Comparison of ENCODE assay signal across 10 cellular contexts in the genomic region with DNA sequence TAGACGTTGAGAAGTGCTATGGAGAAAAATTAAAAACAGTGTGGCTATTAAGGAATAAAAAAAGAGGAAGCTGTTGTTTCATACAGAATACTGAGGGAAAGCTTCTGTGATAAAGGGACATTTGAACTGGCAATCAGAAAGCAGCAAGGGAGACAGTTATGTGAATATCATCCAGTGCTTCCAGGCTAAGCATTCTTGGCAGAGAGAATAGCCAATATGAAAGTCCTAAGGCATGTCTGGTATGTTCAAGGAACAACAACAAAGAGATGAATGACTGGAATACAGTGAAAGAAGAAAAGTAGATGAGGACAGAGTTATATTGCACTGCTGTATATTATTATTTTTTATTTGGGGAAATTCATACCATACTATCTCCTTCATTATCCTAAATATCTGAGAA. TPM values are rescaled to one million over a fixed set of nuclear protein-coding genes. Genes with fewer than 3 reads are reported as not detected.
DNase-seq lines count a peak whose midpoint lies in the region; ATAC-seq and TF ChIP-seq lines count a peak whose summit lies in the region.
"Had no signal": no experiment of that assay in that cellular context is flagged by ENCODE, and none has a peak within 500 bp of the region (broad histone marks: within the 10 kb centered on the region; RNA-seq: fewer than 3 reads in every experiment).

No MANE protein-coding gene starts in this region.

- intact Hi-C loops in heart right ventricle (cut with DNase I) = no loop called here

- peaks cover 55% of the 10 kb centered on the region for H3F3A ChIP-seq in GM23248 (ENCODE audit: insufficient read depth)

- peak overlapping the region; percentile 39 for H3K27ac ChIP-seq in GM23248
- H3K27ac ChIP-seq in VCaP = peak overlapping the region; percentile 1; the same call in 1 of the 2 replicates
- H3K27ac ChIP-seq in heart right ventricle = peak overlapping the region in 6 of 10 donors; percentile 31 to 82 (median 73)
- H3K27ac ChIP-seq in hepatocyte = no peak overlapping the region
- H3K27ac ChIP-seq: prostate gland had no signal

- H4K20me1 ChIP-seq in GM23248 (ENCODE audit: insufficient read depth) (no peaks in the 10 kb centered on the region), hepatocyte (ENCODE audit: insufficient read depth, poor library complexity, severe bottlenecking) (peaks cover 12% of the 10 kb centered on the region)

- TF ChIP-seq CTCF in VCaP (conservative IDR thresholded peaks at IDR 0.05) (no peak), heart right ventricle (IDR thresholded peaks at IDR 0.05) (no peak), hepatocyte (IDR thresholded peaks at IDR 0.05; ENCODE audit: poor library complexity) (no peak)

- peaks cover 67% of the 10 kb centered on the region for H3K4me1 ChIP-seq in GM23248 (ENCODE audit: insufficient read depth)
- peaks cover 3 to 85% (median 61%) of the 10 kb centered on the region in 9 donors for H3K4me1 ChIP-seq in heart right ventricle
- no peaks in the 10 kb centered on the region for H3K4me1 ChIP-seq in hepatocyte (ENCODE audit: insufficient read depth)

- DNase-seq in GM23248 (peak; percentile 79), heart right ventricle (no peak), pulmonary artery endothelial cell (ENCODE audit: low read depth, low spot score) (peak; percentile 53), mesenteric fat pad (ENCODE audit: low spot score) (no peak), hepatocyte (ENCODE audit: low spot score) (no peak), NCI-H2029 (lab: John Stamatoyannopoulos, UW) (no peak)
- DNase-seq: NCI-H187 had no signal

- no peak overlapping the region for H2AFZ ChIP-seq in GM23248
- no peak overlapping the region for H2AFZ ChIP-seq in hepatocyte

- H3K79me2 ChIP-seq in GM23248 (ENCODE audit: insufficient read depth) (peaks cover 100% of the 10 kb centered on the region), hepatocyte (peaks cover 100% of the 10 kb centered on the region)

- H3K27me3 ChIP-seq in GM23248 (replicated peaks; ENCODE audit: insufficient read depth) (no peaks in the 10 kb centered on the region), heart right ventricle (no peaks in the 10 kb centered on the region), hepatocyte (no peaks in the 10 kb centered on the region)

- H3K4me3 ChIP-seq in GM23248 (peak overlapping the region; percentile 52), heart right ventricle (no peak overlapping the region), hepatocyte (no peak overlapping the region)
- H3K4me3 ChIP-seq: prostate gland had no signal

- peak overlapping the region; percentile 80 for H3K4me2 ChIP-seq in GM23248 (ENCODE audit: unreplicated experiment)
- H3K4me2 ChIP-seq in hepatocyte = no peak overlapping the region

- H3K36me3 ChIP-seq in GM23248 (ENCODE audit: low read depth) = peaks cover 19% of the 10 kb centered on the region
- peaks cover 0 to 33% (median 7%) of the 10 kb centered on the region in 9 donors for H3K36me3 ChIP-seq in heart right ventricle
- H3K36me3 ChIP-seq in hepatocyte (replicated peaks; ENCODE audit: insufficient read depth, low read depth) = peaks cover 9% of the 10 kb centered on the region

- in situ Hi-C loops in GM23248 (cut with MboI) = no loop called here

- ATAC-seq in heart right ventricle (peak in 7 of 8 donors; percentile 66 to 86 (median 83)), HG03175 (IDR thresholded peaks at IDR 0.05; ENCODE audit: unreplicated experiment) (no peak)

- H3K9me2 ChIP-seq in GM23248 (ENCODE audit: insufficient read depth) (no peaks in the 10 kb centered on the region), hepatocyte (replicated peaks; ENCODE audit: insufficient read depth) (no peaks in the 10 kb centered on the region)

- H3K9me3 ChIP-seq in GM23248 (ENCODE audit: low read depth) (no peaks in the 10 kb centered on the region), heart right ventricle (peaks cover 0 to 10% (median 0%) of the 10 kb centered on the region in 11 donors), hepatocyte (ENCODE audit: low read depth) (no peaks in the 10 kb centered on the region)
- H3K9me3 ChIP-seq: prostate gland had no signal

- H3K9ac ChIP-seq in GM23248 = peak overlapping the region; percentile 21

- WGBS in GM23248 (ENCODE audit: low coverage in 1 of 2, low lambda C conversion rate in 2 of 2, missing lambda C conversion rate in 2 of 2), 2 experiments = 0 to 4% methylated on average over 1 of the region's 1 CpG
- 10 to 26% methylated on average over 1 of the region's 1 CpG for WGBS in heart right ventricle, 2 donors
- WGBS in hepatocyte (ENCODE audit: low lambda C conversion rate, missing lambda C conversion rate) = 54% methylated on average over 1 of the region's 1 CpG

RNA-seq across cellular contexts. Expression of gene SCAF11, which starts 23.9 kb away (rescaled TPM):
- total RNA-seq in GM23248 (2014; rRNA removed; shearing (Covaris generic)) = 68.0 and 70.5 TPM in 2 replicates
- polyA plus RNA-seq in GM23248 (2016; fragmentation: Nextera tagmentation; extraction: Ambion mirVana) = 82.2 and 88.1 TPM in 2 replicates
- total RNA-seq in heart right ventricle = 100 to 1,000 TPM in 3 of 10 donors, 10 to 100 TPM in 7; 71.9 to 112 (median 87.3) TPM
- polyA plus RNA-seq in heart right ventricle = 10 to 100 TPM; 15.1 to 32.8 TPM
- total RNA-seq in pulmonary artery endothelial cell = 43.3 and 50.6 TPM in 2 replicates
- total RNA-seq in mesenteric fat pad = 115 TPM
- 102 and 123 TPM in 2 replicates for total RNA-seq in hepatocyte
- 47.6 and 49.7 TPM in 2 replicates for polyA plus RNA-seq in hepatocyte

Comparison
In these comparisons a context has a peak if more than half of its experiments do, and no peak if none do; other contexts are left out.
1. DNase-seq: peak in GM23248 (single experiment) and pulmonary artery endothelial cell (single experiment); none in heart right ventricle (0 of 2), mesenteric fat pad (single experiment), hepatocyte (single experiment) and NCI-H2029 (single experiment).